ENCODE assay signal across 8 cellular contexts in the genomic region with DNA sequence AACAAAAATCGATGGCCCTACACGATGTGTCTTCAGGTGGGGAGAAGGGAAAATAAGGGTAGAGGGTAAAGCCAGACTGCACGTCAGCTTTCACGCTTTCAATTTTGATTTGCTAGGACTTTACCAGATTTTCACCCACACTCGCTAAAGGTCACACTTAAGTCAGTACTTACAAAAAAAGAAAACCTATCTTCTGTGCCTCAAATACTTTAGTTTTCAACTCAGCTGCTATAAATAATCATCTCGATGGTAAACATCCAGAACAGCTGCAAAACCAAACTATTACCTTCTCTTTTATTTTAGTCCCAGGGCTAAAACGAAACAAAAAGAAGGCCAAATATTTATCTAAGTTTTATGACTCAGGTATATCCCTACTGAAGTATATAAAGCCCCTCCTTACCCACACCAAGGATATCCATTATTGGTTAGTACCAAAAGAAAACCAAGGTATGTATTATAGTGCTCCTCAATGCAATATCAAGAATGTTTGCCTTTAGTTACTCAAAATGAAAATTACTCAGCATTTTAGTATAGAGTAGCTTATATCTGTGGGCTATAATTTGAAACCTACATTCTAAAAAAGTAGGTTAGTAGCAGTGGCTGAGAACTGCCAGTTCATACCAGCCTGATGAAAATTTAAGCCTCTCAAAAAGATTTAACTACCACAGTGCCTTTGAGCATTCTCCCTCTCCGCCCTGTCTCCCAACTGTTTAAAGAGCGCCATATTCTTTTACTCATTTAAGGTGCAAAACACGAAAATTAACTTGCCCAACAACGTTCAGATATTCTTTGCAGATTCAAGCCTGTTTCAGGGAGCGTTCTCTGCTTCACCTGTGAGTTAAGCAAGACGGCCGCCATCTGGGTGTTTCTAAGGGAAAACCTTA. TPM values are rescaled to one million over a fixed set of nuclear protein-coding genes. Genes with fewer than 3 reads are reported as not detected.
DNase-seq lines count a peak whose midpoint lies in the region; ATAC-seq and TF ChIP-seq lines count a peak whose summit lies in the region.

No MANE protein-coding gene starts in this region.

- intact Hi-C loops in Calu3 (cut with micrococcal nuclease; ENCODE audit: unreplicated experiment) (no loop called here), natural killer cell (cut with micrococcal nuclease) (loop anchor here (2.0 kb wide), 3 partner anchors 175 to 943 kb away; a partner anchor contains a TSS), head of caudate nucleus (cut with DNase I) (no loop called here)

- ATAC-seq in GM21381 (IDR thresholded peaks at IDR 0.05; ENCODE audit: unreplicated experiment) = peak; percentile 41
- ATAC-seq in natural killer cell = peak; percentile 17 to 33 (median 31)

- DNase-seq in Calu3 (no peak), coronary artery (ENCODE audit: low spot score) (no peak), natural killer cell (no peak), NCI-H526 (lab: John Stamatoyannopoulos, UW) (no peak), AML-193 (lab: John Stamatoyannopoulos, UW) (no peak), head of caudate nucleus (no peak)

- peaks cover 45% of the 10 kb centered on the region for H3K36me3 Mint-ChIP-seq in Calu3 (ENCODE audit: insufficient read depth, unreplicated experiment)
- no peaks in the 10 kb centered on the region for H3K36me3 Mint-ChIP-seq in natural killer cell

- H3K4me1 Mint-ChIP-seq in Calu3 (ENCODE audit: low read depth, unreplicated experiment) = peaks cover 29% of the 10 kb centered on the region
- H3K4me1 Mint-ChIP-seq in natural killer cell = peaks cover 57 to 62% of the 10 kb centered on the region in 2 donors

- peak overlapping the region; percentile 99 for H3K4me3 ChIP-seq in coronary artery

- CTCF ChIA-PET in Calu3 (lab: Charles Lee) = no interaction called here

- H3K27ac ChIP-seq in KOPT-K1 (ENCODE audit: low read depth, low read length, poor library complexity, severe bottlenecking) (peak overlapping the region; percentile 99), coronary artery (peak overlapping the region in 1 of 2 donors; percentile 99)

- peak overlapping the region; percentile 95 for H3K4me3 Mint-ChIP-seq in Calu3 (ENCODE audit: low read depth, unreplicated experiment)
- peak overlapping the region; percentile 99 for H3K4me3 Mint-ChIP-seq in natural killer cell

- TF ChIP-seq CTCF in Calu3 (IDR thresholded peaks at IDR 0.05; ENCODE audit: unreplicated experiment) (no peak), coronary artery (IDR thresholded peaks at IDR 0.05) (no peak), natural killer cell (IDR thresholded peaks at IDR 0.05) (no peak)

- BruUV-seq in Calu3 (replicated peaks; lab: Mats Ljungman, UMichigan) = TSS peak; percentile 36

- H3K27me3 Mint-ChIP-seq in Calu3 (ENCODE audit: unreplicated experiment) (no peaks in the 10 kb centered on the region), natural killer cell (ENCODE audit: low read depth in 2 of 2) (no peaks in the 10 kb centered on the region)

- no peaks in the 10 kb centered on the region for H3K9me3 Mint-ChIP-seq in Calu3 (ENCODE audit: low read depth, unreplicated experiment)
- peaks cover 0 to 2% of the 10 kb centered on the region in 2 donors for H3K9me3 Mint-ChIP-seq in natural killer cell

- peaks cover 19% of the 10 kb centered on the region for H3K36me3 ChIP-seq in KOPT-K1 (ENCODE audit: insufficient read depth, low read length)

- H3K9me3 ChIP-seq in KOPT-K1 (ENCODE audit: insufficient read depth, low read length, poor library complexity, severe bottlenecking) = no peaks in the 10 kb centered on the region

- H3K27ac Mint-ChIP-seq in Calu3 (ENCODE audit: unreplicated experiment) (peak overlapping the region; percentile 99), natural killer cell (peak overlapping the region; percentile 99 to 100)

RNA-seq across cellular contexts. Expression of a gene that starts 1.5 kb away (rescaled TPM):
- total RNA-seq in Calu3 (2022) (333 and 362 TPM in 2 replicates), natural killer cell (100 to 1,000 TPM; 461 to 473 (median 470) TPM)

RNA-seq across cellular contexts. Expression of a gene that starts 24.2 kb away (rescaled TPM):
- total RNA-seq in Calu3 (2022) (26.7 and 37.1 TPM in 2 replicates), natural killer cell (10 to 100 TPM; 53.3 to 57.5 (median 53.4) TPM)

RNA-seq across cellular contexts. Expression of a gene that starts 39.7 kb away (rescaled TPM):
- total RNA-seq in Calu3 (2022) = 29.1 and 29.4 TPM in 2 replicates
- 10 to 100 TPM; 41.1 to 45.7 (median 43.8) TPM for total RNA-seq in natural killer cell
